ENCODE assay signal across 18 cellular contexts in the genomic region with DNA sequence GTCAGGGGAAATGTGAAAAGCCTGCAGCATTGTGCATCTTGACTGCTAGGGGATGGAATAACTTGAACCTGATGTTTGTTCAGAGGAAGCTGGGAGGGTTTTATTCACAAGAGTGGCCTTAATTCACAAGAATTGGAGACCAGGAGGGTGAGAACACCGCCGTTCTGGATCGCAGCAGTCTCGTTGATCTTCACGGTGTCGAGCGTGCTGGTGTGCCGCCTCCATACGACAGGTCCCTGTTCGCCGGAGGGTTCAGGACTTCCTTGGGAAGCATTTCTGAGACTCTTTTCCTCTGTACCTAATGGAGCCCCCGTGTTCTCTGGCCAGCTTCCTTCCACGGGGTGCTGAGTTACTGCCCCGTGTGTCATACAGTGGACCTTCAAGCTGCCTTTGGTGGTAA.
A peak's percentile ranks its signal among the peaks of the same experiment; 100 is the strongest.
DNase-seq lines count a peak whose midpoint lies in the region; ATAC-seq and TF ChIP-seq lines count a peak whose summit lies in the region.
"Had no signal": no experiment of that assay in that cellular context is flagged by ENCODE, and none has a peak within 500 bp of the region (broad histone marks: within the 10 kb centered on the region; RNA-seq: fewer than 3 reads in every experiment).

No MANE protein-coding gene starts in this region.

- peaks cover 3% of the 10 kb centered on the region; the same call in 1 of the 2 replicates for H3K36me3 ChIP-seq in Karpas-422 (ENCODE audit: insufficient read depth, low read length)

- CTCF ChIA-PET in CD4-positive, alpha-beta T cell (lab: Charles Lee), result no interaction called here

- H3K4me3 ChIP-seq in Karpas-422 (ENCODE audit: low read length) (no peak overlapping the region), coronary artery (no peak overlapping the region)

- no peaks in the 10 kb centered on the region for H3K9me3 Mint-ChIP-seq in CD4-positive, alpha-beta T cell
- H3K9me3 Mint-ChIP-seq in stimulated activated naive B cell treated with anti-CD40 and anti-IgM and Interleukin-4, amounts not matched to agents 10 μg/mL and 1 μg/mL and 100 μg/mL, for 72 hours, result peaks cover 3 to 5% of the 10 kb centered on the region in 2 donors

- no peaks in the 10 kb centered on the region for H3K27me3 ChIP-seq in CD4-positive, alpha-beta T cell (ENCODE audit: control insufficient read depth, insufficient read depth, low read length)
- H3K27me3 ChIP-seq in Karpas-422 (ENCODE audit: low read length), result no peaks in the 10 kb centered on the region

- intact Hi-C loops in CD4-positive, alpha-beta T cell (cut with DNase I, micrococcal nuclease), result loop anchor here (5.0 to 10.0 kb wide), 3 partner anchors 35 to 477 kb away; partner anchors contain the start of genes ANKRD10 (in 1 of the 2) and CARS2 (in 1 of the 2)

- H4K20me1 ChIP-seq in Karpas-422 (ENCODE audit: insufficient read depth, low read depth, low read length), result no peaks in the 10 kb centered on the region

- no peak for ATAC-seq in CD4-positive, alpha-beta T cell (ENCODE audit: poor library complexity)
- no peak for ATAC-seq in stimulated activated naive B cell treated with anti-CD40 and anti-IgM and Interleukin-4, amounts not matched to agents 10 μg/mL and 1 μg/mL and 100 μg/mL, for 72 hours (replicated peaks)
- no peak for ATAC-seq in GM21529 (IDR thresholded peaks at IDR 0.05; ENCODE audit: unreplicated experiment)
- ATAC-seq: Panc1 had no signal

- H3K9me2 ChIP-seq in Karpas-422 (replicated peaks; ENCODE audit: insufficient read depth, low read length), result no peaks in the 10 kb centered on the region
- H3K9me2 ChIP-seq: SK-N-SH had no signal

- H3K4me1 ChIP-seq in Karpas-422 (ENCODE audit: low read length), result peaks cover 73% of the 10 kb centered on the region

- H3K4me1 Mint-ChIP-seq in CD4-positive, alpha-beta T cell (ENCODE audit: low read depth), result peaks cover 95% of the 10 kb centered on the region
- peaks cover 80 to 99% of the 10 kb centered on the region in 2 donors for H3K4me1 Mint-ChIP-seq in stimulated activated naive B cell treated with anti-CD40 and anti-IgM and Interleukin-4, amounts not matched to agents 10 μg/mL and 1 μg/mL and 100 μg/mL, for 72 hours

- no peak overlapping the region for H3K4me3 Mint-ChIP-seq in CD4-positive, alpha-beta T cell
- H3K4me3 Mint-ChIP-seq in stimulated activated naive B cell treated with anti-CD40 and anti-IgM and Interleukin-4, amounts not matched to agents 10 μg/mL and 1 μg/mL and 100 μg/mL, for 72 hours, result no peak overlapping the region

- DNase-seq in CD4-positive, alpha-beta T cell, result no peak
- DNase-seq in Karpas-422 (no peak), coronary artery (ENCODE audit: low spot score) (no peak), HUDEP-2 (lab: John Stamatoyannopoulos, UW; ENCODE audit: unreplicated experiment in 76 of 76) (no peak)
- no peak for DNase-seq in stimulated activated naive B cell treated with anti-CD40 and anti-IgM and Interleukin-4, amounts not matched to agents 10 μg/mL and 1 μg/mL and 100 μg/mL, for 72 hours
- DNase-seq in activated CD8-positive, alpha-beta memory T cell treated with anti-CD3 and anti-CD28 coated beads, Interleukin-2, amount 50 U/mL, for 48 hours, result no peak
- DNase-seq: ACHN, AML-193, DMS 273 treated with DMSO at 0.1 percent for 48 hours, GOT3, NCI-H146, NCI-H2081 treated with DMSO at 0.1 percent for 48 hours, NCI-H510A, NCI-H774, Right ventricle myocardium superior, SK-N-SH had no signal

- H3K9me3 ChIP-seq in CD4-positive, alpha-beta T cell (ENCODE audit: control insufficient read depth, low read length), result no peaks in the 10 kb centered on the region
- no peaks in the 10 kb centered on the region for H3K9me3 ChIP-seq in Karpas-422 (ENCODE audit: low read length)
- H3K9me3 ChIP-seq: SK-N-SH had no signal

- peaks cover 92% of the 10 kb centered on the region for H3K79me2 ChIP-seq in Karpas-422 (ENCODE audit: low read length)

- H3K27me3 Mint-ChIP-seq in CD4-positive, alpha-beta T cell, result no peaks in the 10 kb centered on the region
- H3K27me3 Mint-ChIP-seq in stimulated activated naive B cell treated with anti-CD40 and anti-IgM and Interleukin-4, amounts not matched to agents 10 μg/mL and 1 μg/mL and 100 μg/mL, for 72 hours, result no peaks in the 10 kb centered on the region

- POLR2A ChIA-PET in CD4-positive, alpha-beta T cell (lab: Charles Lee), result interaction anchor here (1.0 kb wide), 1 partner anchor 29 kb away, joined by 3 read pairs; no protein-coding TSS in a partner anchor

- no peak overlapping the region for H3K4me2 ChIP-seq in Karpas-422 (ENCODE audit: low read depth, low read length, poor library complexity, severe bottlenecking)
- H3K4me2 ChIP-seq: SK-N-SH had no signal

- no peak overlapping the region for H3K27ac ChIP-seq in CD4-positive, alpha-beta T cell (ENCODE audit: low read depth, low read length)
- H3K27ac ChIP-seq in Karpas-422 (ENCODE audit: low read length) (peak overlapping the region; percentile 68), coronary artery (peak overlapping the region; percentile 51 to 97)

- H2AFZ ChIP-seq in Karpas-422 (ENCODE audit: low read length), result no peak overlapping the region

- H3K9ac ChIP-seq in Karpas-422 (ENCODE audit: low read length), result no peak overlapping the region
- H3K9ac ChIP-seq: SK-N-SH had no signal

- peaks cover 13% of the 10 kb centered on the region for H3K36me3 Mint-ChIP-seq in CD4-positive, alpha-beta T cell (ENCODE audit: low read depth)
- peaks cover 36 to 66% of the 10 kb centered on the region in 2 donors for H3K36me3 Mint-ChIP-seq in stimulated activated naive B cell treated with anti-CD40 and anti-IgM and Interleukin-4, amounts not matched to agents 10 μg/mL and 1 μg/mL and 100 μg/mL, for 72 hours

- TF ChIP-seq CTCF in CD4-positive, alpha-beta T cell (IDR thresholded peaks at IDR 0.05), result no peak
- no peak for TF ChIP-seq CTCF in coronary artery (IDR thresholded peaks at IDR 0.05)

- H3K27ac Mint-ChIP-seq in CD4-positive, alpha-beta T cell, result peak overlapping the region; percentile 57
- H3K27ac Mint-ChIP-seq in stimulated activated naive B cell treated with anti-CD40 and anti-IgM and Interleukin-4, amounts not matched to agents 10 μg/mL and 1 μg/mL and 100 μg/mL, for 72 hours, result peak overlapping the region; percentile 82
